Comparison of ENCODE assay signal across 33 cellular contexts in the genomic region with DNA sequence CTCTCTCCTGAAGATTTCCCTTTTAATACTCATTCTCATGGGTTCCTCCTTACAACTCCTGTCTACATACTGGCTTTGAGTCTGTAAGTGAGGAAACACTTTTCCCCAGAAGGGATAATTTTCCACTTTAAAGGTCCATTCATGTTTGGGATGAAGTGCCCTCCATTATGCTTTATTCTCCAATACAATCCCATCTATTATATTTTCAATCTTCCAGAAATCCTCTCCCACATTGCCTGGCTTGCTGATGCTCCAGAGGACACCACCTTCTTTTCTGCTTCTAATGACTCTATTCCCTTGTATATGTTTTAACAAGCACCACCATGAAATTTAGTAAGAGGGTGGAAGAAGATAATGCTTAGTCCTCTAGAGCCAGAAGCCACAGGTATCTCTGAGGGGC.
"Had no signal": no experiment of that assay in that cellular context is flagged by ENCODE, and none has a peak within 500 bp of the region (broad histone marks: within the 10 kb centered on the region; RNA-seq: fewer than 3 reads in every experiment).

No MANE protein-coding gene starts in this region.

- H3K4me3 Mint-ChIP-seq: activated B cell treated with CpG ODN at 0.5 μM for 24 hours; activated CD4-positive, alpha-beta memory T cell treated with anti-CD3 and anti-CD28 coated beads for 36 hours; activated CD4-positive, alpha-beta T cell treated with anti-CD3 and anti-CD28 coated beads, Interleukin-2, amount 10 ng/mL, durations not matched to agents 24 days and 14 days; activated CD8-positive, alpha-beta T cell treated with anti-CD3 and anti-CD28 coated beads for 36 hours; activated naive CD4-positive, alpha-beta T cell treated with anti-CD3 and anti-CD28 coated beads for 36 hours; activated naive CD8-positive, alpha-beta T cell treated with anti-CD3 and anti-CD28 coated beads for 36 hours; activated T-cell treated with anti-CD3 and anti-CD28 coated beads, Interleukin-2, amount 50 U/mL, for 4 hours; activated T-cell treated with anti-CD3 and anti-CD28 coated beads, Interleukin-2, amount 50 U/mL, for 72 hours; activated T-helper 1 cell treated with anti-CD3 and anti-CD28 coated beads, Interleukin-12 subunit alpha, Interleukin-12 subunit beta, Interleukin-2, Interleukin-4 antibody, amounts not matched to agents 30 ng/mL and 10 ng/mL and 1 ng/mL, durations not matched to agents 14 hours and 24 hours and 36 hours; activated T-helper 17 cell treated with anti-CD3 and anti-CD28 coated beads, Interleukin-2, amount 50 U/mL, for 72 hours; T-helper 2 cell treated with Interferon-gamma antibody and Interleukin-4, amounts not matched to agents 5 μg/mL and 100 μg/mL, for 36 hours had no signal

- H3K27me3 Mint-ChIP-seq: activated B cell treated with CpG ODN at 0.5 μM for 24 hours; activated CD4-positive, alpha-beta memory T cell treated with anti-CD3 and anti-CD28 coated beads for 36 hours; activated CD4-positive, alpha-beta T cell treated with anti-CD3 and anti-CD28 coated beads, Interleukin-2, amount 10 ng/mL, durations not matched to agents 24 days and 14 days; activated CD8-positive, alpha-beta T cell treated with anti-CD3 and anti-CD28 coated beads for 36 hours; activated T-helper 17 cell treated with anti-CD3 and anti-CD28 coated beads, Interleukin-2, amount 50 U/mL, for 72 hours had no signal

- DNase-seq: activated B cell treated with CpG ODN at 0.5 μM for 24 hours; activated CD4-positive, alpha-beta memory T cell treated with anti-CD3 and anti-CD28 coated beads for 36 hours; activated CD4-positive, alpha-beta T cell treated with anti-CD3 and anti-CD28 coated beads for 4 hours; activated CD4-positive, alpha-beta T cell treated with anti-CD3 and anti-CD28 coated beads, Interleukin-2, amount 10 ng/mL, durations not matched to agents 24 days and 14 days; activated CD4-positive, alpha-beta T cell treated with anti-CD3 and anti-CD28 coated beads, Interleukin-2, amount 50 U/mL, for 1 hour; activated CD4-positive, alpha-beta T cell treated with anti-CD3 and anti-CD28 coated beads, Interleukin-2, amount 50 U/mL, for 4 hours; activated CD4-positive, CD25-positive, alpha-beta regulatory T cell treated with anti-CD3 and anti-CD28 coated beads, Interleukin-2, amount 50 U/mL, for 72 hours; activated CD8-positive, alpha-beta memory T cell treated with anti-CD3 and anti-CD28 coated beads, Interleukin-2, amount 50 U/mL, for 4 hours; activated CD8-positive, alpha-beta T cell treated with anti-CD3 and anti-CD28 coated beads for 36 hours; activated effector memory CD4-positive, alpha-beta T cell treated with anti-CD3 and anti-CD28 coated beads, Interleukin-2, amount 50 U/mL, for 16 hours; activated gamma-delta T cell treated with Interleukin-2 at 50 U/mL for 16 hours; activated naive CD4-positive, alpha-beta T cell; activated naive CD4-positive, alpha-beta T cell treated with anti-CD3 and anti-CD28 coated beads for 36 hours; activated naive CD4-positive, alpha-beta T cell treated with anti-CD3 and anti-CD28 coated beads, Interleukin-2, amount 50 U/mL, for 16 hours; activated naive CD8-positive, alpha-beta T cell treated with anti-CD3 and anti-CD28 coated beads for 36 hours; activated T-cell treated with anti-CD3 and anti-CD28 coated beads for 4 hours; activated T-cell treated with anti-CD3 and anti-CD28 coated beads, Interleukin-2, amount 50 U/mL, for 1 hour; activated T-cell treated with anti-CD3 and anti-CD28 coated beads, Interleukin-2, amount 50 U/mL, for 4 hours; activated T-cell treated with anti-CD3 and anti-CD28 coated beads, Interleukin-2, amount 50 U/mL, for 72 hours; adrenal gland; amniotic stem cell; aorta; body of pancreas; brain microvascular endothelial cell; central memory CD4-positive, alpha-beta T cell; T-helper 2 cell; T-helper 9 cell had no signal

- H3K4me1 Mint-ChIP-seq: activated B cell treated with CpG ODN at 0.5 μM for 24 hours; activated CD4-positive, alpha-beta T cell treated with anti-CD3 and anti-CD28 coated beads, Interleukin-2, amount 10 ng/mL, durations not matched to agents 24 days and 14 days; activated naive CD8-positive, alpha-beta T cell treated with anti-CD3 and anti-CD28 coated beads for 36 hours; activated T-helper 17 cell treated with anti-CD3 and anti-CD28 coated beads, Interleukin-2, amount 50 U/mL, for 72 hours had no signal

- H3K36me3 Mint-ChIP-seq: activated CD4-positive, alpha-beta memory T cell treated with anti-CD3 and anti-CD28 coated beads for 36 hours; activated naive CD4-positive, alpha-beta T cell treated with anti-CD3 and anti-CD28 coated beads, Interleukin-2, amount 50 U/mL, for 72 hours; activated naive CD8-positive, alpha-beta T cell treated with anti-CD3 and anti-CD28 coated beads for 36 hours had no signal

- H3K27ac Mint-ChIP-seq: activated B cell treated with CpG ODN at 0.5 μM for 24 hours; activated CD4-positive, alpha-beta memory T cell treated with anti-CD3 and anti-CD28 coated beads for 36 hours; activated CD4-positive, alpha-beta T cell treated with anti-CD3 and anti-CD28 coated beads, Interleukin-2, amount 10 ng/mL, durations not matched to agents 24 days and 14 days; activated CD8-positive, alpha-beta T cell treated with anti-CD3 and anti-CD28 coated beads for 36 hours; activated naive CD4-positive, alpha-beta T cell treated with anti-CD3 and anti-CD28 coated beads for 36 hours; activated naive CD4-positive, alpha-beta T cell treated with anti-CD3 and anti-CD28 coated beads, Interleukin-2, amount 50 U/mL, for 72 hours; activated naive CD8-positive, alpha-beta T cell treated with anti-CD3 and anti-CD28 coated beads for 36 hours; activated T-cell treated with anti-CD3 and anti-CD28 coated beads, Interleukin-2, amount 50 U/mL, for 72 hours; activated T-helper 1 cell treated with anti-CD3 and anti-CD28 coated beads, Interleukin-12 subunit alpha, Interleukin-12 subunit beta, Interleukin-2, Interleukin-4 antibody, amounts not matched to agents 30 ng/mL and 10 ng/mL and 1 ng/mL, durations not matched to agents 14 hours and 24 hours and 36 hours; activated T-helper 17 cell treated with anti-CD3 and anti-CD28 coated beads, Interleukin-2, amount 50 U/mL, for 72 hours; T-helper 2 cell treated with Interferon-gamma antibody and Interleukin-4, amounts not matched to agents 5 μg/mL and 100 μg/mL, for 36 hours had no signal

- H3K9me3 Mint-ChIP-seq: activated B cell treated with CpG ODN at 0.5 μM for 24 hours; activated CD4-positive, alpha-beta memory T cell treated with anti-CD3 and anti-CD28 coated beads for 36 hours; activated CD4-positive, alpha-beta T cell treated with anti-CD3 and anti-CD28 coated beads, Interleukin-2, amount 10 ng/mL, durations not matched to agents 24 days and 14 days; activated CD8-positive, alpha-beta T cell treated with anti-CD3 and anti-CD28 coated beads for 36 hours; activated naive CD4-positive, alpha-beta T cell treated with anti-CD3 and anti-CD28 coated beads for 36 hours; activated naive CD4-positive, alpha-beta T cell treated with anti-CD3 and anti-CD28 coated beads, Interleukin-2, amount 50 U/mL, for 72 hours; activated naive CD8-positive, alpha-beta T cell treated with anti-CD3 and anti-CD28 coated beads for 36 hours; activated T-helper 1 cell treated with anti-CD3 and anti-CD28 coated beads, Interleukin-12 subunit alpha, Interleukin-12 subunit beta, Interleukin-2, Interleukin-4 antibody, amounts not matched to agents 30 ng/mL and 10 ng/mL and 1 ng/mL, durations not matched to agents 14 hours and 24 hours and 36 hours; activated T-helper 17 cell treated with anti-CD3 and anti-CD28 coated beads, Interleukin-2, amount 50 U/mL, for 72 hours; T-helper 2 cell treated with Interferon-gamma antibody and Interleukin-4, amounts not matched to agents 5 μg/mL and 100 μg/mL, for 36 hours had no signal

- H3K27me3 ChIP-seq: adrenal gland, body of pancreas, brain microvascular endothelial cell, breast epithelium had no signal

- H3K27ac ChIP-seq: adrenal gland, body of pancreas, brain microvascular endothelial cell, breast epithelium, VCaP had no signal

- H3K9me3 ChIP-seq: adrenal gland, body of pancreas, breast epithelium had no signal

- ATAC-seq: activated CD8-positive, alpha-beta T cell treated with anti-CD3 and anti-CD28 coated beads for 36 hours; activated naive CD4-positive, alpha-beta T cell treated with anti-CD3 and anti-CD28 coated beads, Interleukin-2, amount 50 U/mL, for 72 hours; activated T-cell treated with anti-CD3 and anti-CD28 coated beads, Interleukin-2, amount 50 U/mL, for 4 hours; activated T-cell treated with anti-CD3 and anti-CD28 coated beads, Interleukin-2, amount 50 U/mL, for 72 hours; activated T-helper 17 cell treated with anti-CD3 and anti-CD28 coated beads, Interleukin-2, amount 50 U/mL, for 72 hours; body of pancreas had no signal
